ENCODE assay signal across 8 cellular contexts in genomic region chr21:25607812-25608737, GRCh38. TPM values are rescaled to one million over a fixed set of nuclear protein-coding genes. Genes with fewer than 3 reads are reported as not detected.
DNase-seq lines count a peak whose midpoint lies in the region; ATAC-seq, FAIRE-seq and TF ChIP-seq lines count a peak whose summit lies in the region.

No MANE protein-coding gene starts in this region.

- BruUV-seq in mammary epithelial cell (replicated peaks; lab: Mats Ljungman, UMichigan): no TSS peak

- H3K4me3 ChIP-seq in A549: peak overlapping the region; percentile 89
- peak overlapping the region; percentile 93 for H3K4me3 ChIP-seq in WERI-Rb-1 (ENCODE audit: low read depth, low read length)
- H3K4me3 ChIP-seq in mammary epithelial cell (replicated peaks in 1 of 3; ENCODE audit: insufficient read depth in 1 of 3, low read depth in 2 of 3, low read length in 3 of 3): peak overlapping the region; percentile 88 to 93 (median 89)
- peak overlapping the region; percentile 79 to 88 for H3K4me3 ChIP-seq in small intestine (ENCODE audit: low read depth in 1 of 2, low read length in 2 of 2)

- peaks cover 38% of the 10 kb centered on the region for H3K36me3 ChIP-seq in WERI-Rb-1
- H3K36me3 ChIP-seq in mammary epithelial cell (ENCODE audit: insufficient read depth, low read length): peaks cover 12% of the 10 kb centered on the region
- peaks cover 0 to 3% of the 10 kb centered on the region in 2 donors for H3K36me3 ChIP-seq in small intestine (ENCODE audit: control insufficient read depth in 2 of 2, insufficient read depth in 2 of 2, low read length in 2 of 2)

- 10% methylated on average over 27 of the region's 32 CpGs for WGBS in A549 (ENCODE audit: missing lambda C conversion rate)
- 6% methylated on average over 21 of the region's 32 CpGs for WGBS in mammary epithelial cell (ENCODE audit: low coverage, missing lambda C conversion rate)
- 3 to 5% (median 4%) methylated on average over 31 to 32 of the region's 32 CpGs for WGBS in small intestine, 3 donors

- TF ChIP-seq CTCF in A549 (IDR thresholded peaks at IDR 0.05) (peak; percentile 59), WERI-Rb-1 (IDR thresholded peaks at IDR 0.05; ENCODE audit: low read depth, low read length) (peak; percentile 84), mammary epithelial cell (conservative IDR thresholded peaks at IDR 0.05 in 1 of 2, IDR thresholded peaks at IDR 0.05 in 1 of 2; ENCODE audit: extremely low read depth in 1 of 2, insufficient read depth in 1 of 2, low read depth in 1 of 2, low read length in 2 of 2) (peak; percentile 91 to 93)

- H2AFZ ChIP-seq in mammary epithelial cell (ENCODE audit: low read depth, low read length): peak overlapping the region; percentile 100

- CTCF ChIA-PET in A549 (lab: Yijun Ruan, JAX): interaction anchor here (0.6 to 2.3 kb wide), 38 partner anchors 9 to 1107 kb away, joined by 3 to 31 read pairs (median 4); partner anchors contain the start of genes APP, ATP5PF, GABPA and JAM2
- CTCF ChIA-PET in mammary epithelial cell (lab: Charles Lee; ENCODE audit: low non-redundant PET): no interaction called here

- H3K9ac ChIP-seq in mammary epithelial cell (ENCODE audit: insufficient read depth, low read length): peak overlapping the region; percentile 56

- TF ChIP-seq POLR2A in A549 (IDR thresholded peaks at IDR 0.05; ENCODE audit: low read length): no peak

- H3K27ac ChIP-seq in A549 (peak overlapping the region; percentile 85 to 93), WERI-Rb-1 (peak overlapping the region; percentile 85), mammary epithelial cell (ENCODE audit: insufficient read depth, low read depth, low read length) (no peak overlapping the region), small intestine (ENCODE audit: low read depth in 1 of 2, low read length in 1 of 2) (peak overlapping the region in 1 of 2 donors; percentile 93)

- intact Hi-C loops in mammary epithelial cell (cut with micrococcal nuclease): loop anchor here (1.0 to 5.0 kb wide), 6 partner anchors 100 to 1234 kb away; partner anchors contain the start of genes ATP5PF and GABPA

- H4K20me1 ChIP-seq in mammary epithelial cell (ENCODE audit: insufficient read depth, low read length): no peaks in the 10 kb centered on the region

- in situ Hi-C loops in mammary epithelial cell (cut with MboI; ENCODE audit: low sequenced_read_pairs in 2 of 2): loop anchor here (5.0 to 25.0 kb wide), 5 partner anchors 117 to 1104 kb away; partner anchors contain the start of genes ATP5PF (in 1 of the 2) and GABPA (in 1 of the 2)

- H3K27me3 ChIP-seq in WERI-Rb-1 (ENCODE audit: insufficient read depth, low read depth, severe bottlenecking): no peaks in the 10 kb centered on the region
- H3K27me3 ChIP-seq in mammary epithelial cell (ENCODE audit: insufficient read depth, low read length): no peaks in the 10 kb centered on the region
- H3K27me3 ChIP-seq in small intestine (ENCODE audit: control insufficient read depth in 2 of 2, insufficient read depth in 2 of 2, low read length in 2 of 2): no peaks in the 10 kb centered on the region

- no peak for TF ChIP-seq EP300 in A549 (IDR thresholded peaks at IDR 0.05)

- peak; percentile 88 to 90 for ATAC-seq in A549
- ATAC-seq in GM18517 (IDR thresholded peaks at IDR 0.05; ENCODE audit: unreplicated experiment): peak; percentile 89
- peak; percentile 66 for ATAC-seq in HG03064 (IDR thresholded peaks at IDR 0.05; ENCODE audit: low read depth, unreplicated experiment)

- POLR2A ChIA-PET in A549 (lab: Yijun Ruan, JAX): no interaction called here

- H3K4me1 ChIP-seq in A549: no peaks in the 10 kb centered on the region; the same call in 2 of the 3 replicates
- H3K4me1 ChIP-seq in mammary epithelial cell (ENCODE audit: insufficient read depth, low read length): peaks cover 11% of the 10 kb centered on the region
- H3K4me1 ChIP-seq in small intestine (ENCODE audit: control insufficient read depth in 2 of 2, insufficient read depth in 1 of 2, low read depth in 1 of 2, low read length in 1 of 2): peaks cover 0 to 11% of the 10 kb centered on the region in 2 donors

- FAIRE-seq in A549 (lab: Jason Lieb, UNC) (no peak), small intestine (lab: Jason Lieb, UNC) (no peak)

- peak overlapping the region; percentile 97 for H3K4me2 ChIP-seq in A549
- H3K4me2 ChIP-seq in mammary epithelial cell (ENCODE audit: insufficient read depth, low read depth, low read length): peak overlapping the region; percentile 80

- TF ChIP-seq RAD21 in A549 (conservative IDR thresholded peaks at IDR 0.05 in 1 of 2, IDR thresholded peaks at IDR 0.05 in 1 of 2): peak; percentile 77 to 84

- H3K79me2 ChIP-seq in mammary epithelial cell (ENCODE audit: insufficient read depth, low read length): peaks cover 33% of the 10 kb centered on the region

- DNase-seq in A549 (ENCODE audit: low read depth in 1 of 2, low spot score in 1 of 2): peak; percentile 28 to 81
- peak; percentile 50 for DNase-seq in NCI-H2107 (lab: John Stamatoyannopoulos, UW)
- DNase-seq in WERI-Rb-1: peak; percentile 82
- DNase-seq in mammary epithelial cell: peak; percentile 75
- DNase-seq in iPS-NIHi7 (ENCODE audit: extremely low spot score): peak; percentile 81
- peak; percentile 79 for DNase-seq in small intestine

- H3K9me3 ChIP-seq in A549 (no peaks in the 10 kb centered on the region), WERI-Rb-1 (ENCODE audit: severe bottlenecking) (no peaks in the 10 kb centered on the region), mammary epithelial cell (replicated peaks; ENCODE audit: insufficient read depth, low read length) (no peaks in the 10 kb centered on the region), small intestine (ENCODE audit: control insufficient read depth, low read depth) (no peaks in the 10 kb centered on the region)

- dilution Hi-C loops in mammary epithelial cell (cut with HindIII; ENCODE audit: low sequenced_read_pairs): no loop called here

TF ChIP-seq in A549, 52 proteins besides CTCF, POLR2A, EP300 and RAD21:
- TF ChIP-seq RCOR1 (IDR thresholded peaks at IDR 0.05; ENCODE audit: low read depth, low read length) (no peak), SMC3 (IDR thresholded peaks at IDR 0.05) (peak; percentile 52), TP53 (CRISPR knock-in tag; IDR thresholded peaks at IDR 0.05) (no peak), MAFK (IDR thresholded peaks at IDR 0.05; ENCODE audit: partially characterized antibody) (no peak), ZSCAN20 (CRISPR knock-in tag; IDR thresholded peaks at IDR 0.05) (no peak)

RNA-seq across cellular contexts. Expression of gene MRPL39, which starts 0.8 kb away (rescaled TPM):
- polyA plus RNA-seq in A549 (2011; rRNA removed): 28.2 and 43.7 TPM in 2 replicates
- 16.0 and 17.0 TPM in 2 replicates for polyA plus RNA-seq in A549 (2012; cell fraction: cytosol; rRNA removed)
- polyA plus RNA-seq in A549 (2012; cell fraction: nucleus; rRNA removed): 5.2 and 5.4 TPM in 2 replicates
- polyA plus RNA-seq in A549 (2017; fragmentation: RNase III; extraction: RNeasy Plus Mini Kit Qiagen cat#74134 plus additional on column Dnase treatment): 35.5 to 40.3 TPM (median 36.8 TPM) in 3 replicates
- polyA minus RNA-seq in A549 (2011; rRNA and poly(A)+ RNA removed): 6.0 and 6.2 TPM in 2 replicates
- total RNA-seq in mammary epithelial cell: 10 to 100 TPM; 26.2 to 53.8 TPM
- 37.9 TPM for polyA plus RNA-seq in mammary epithelial cell
- 15.7 TPM for polyA minus RNA-seq in mammary epithelial cell
- polyA plus RNA-seq in small intestine: 10 to 100 TPM; 31.1 to 42.9 (median 31.3) TPM

RNA-seq across cellular contexts. Expression of gene JAM2, which starts 31.0 kb away (rescaled TPM):
- polyA plus RNA-seq in A549 (2011; rRNA removed) (0.01 TPM in 1 of 2 replicates, not detected in the other), A549 (2017; fragmentation: RNase III; extraction: RNeasy Plus Mini Kit Qiagen cat#74134 plus additional on column Dnase treatment) (0.01 TPM in 1 of 3 replicates, not detected in the others), mammary epithelial cell (0.01 TPM), small intestine (10 to 100 TPM in 1 of 3 donors, under 1 TPM in 1, not detected in 1; 0.27 to 13.3 TPM)
- polyA plus RNA-seq in A549 (2012; cell fraction: cytosol; rRNA removed): not detected in 2 replicates
- not detected in 2 replicates for polyA plus RNA-seq in A549 (2012; cell fraction: nucleus; rRNA removed)
- not detected in 2 replicates for polyA minus RNA-seq in A549 (2011; rRNA and poly(A)+ RNA removed)
- under 1 TPM in 1 of 2 donors, not detected in 1; 0.17 TPM for total RNA-seq in mammary epithelial cell
- not detected for polyA minus RNA-seq in mammary epithelial cell
